21 cellular contexts compared by ENCODE assay signal in the genomic region with DNA sequence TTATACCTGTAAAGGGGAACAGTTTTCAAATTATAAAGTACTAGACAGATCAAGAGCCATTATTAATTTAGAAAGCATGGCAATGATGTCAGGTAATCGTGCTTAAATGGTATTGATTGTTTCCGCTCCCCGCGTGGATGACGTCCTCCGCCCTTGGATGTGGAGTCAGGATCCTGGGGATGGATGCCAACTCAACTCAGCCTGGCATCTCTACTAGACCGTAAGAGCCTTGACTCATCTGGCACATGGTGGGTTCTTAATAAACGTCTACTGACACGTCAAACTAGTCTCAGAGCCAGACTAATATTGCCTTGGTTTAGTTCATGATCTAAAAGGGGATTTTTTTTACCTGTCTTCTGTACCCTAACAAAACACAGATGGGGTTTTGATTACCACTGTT.
DNase-seq lines count a peak whose midpoint lies in the region; ATAC-seq and TF ChIP-seq lines count a peak whose summit lies in the region.
"Had no signal": no experiment of that assay in that cellular context is flagged by ENCODE, and none has a peak within 500 bp of the region (broad histone marks: within the 10 kb centered on the region; RNA-seq: fewer than 3 reads in every experiment).

No MANE protein-coding gene starts in this region.

- ATAC-seq in esophagus mucosa (peak; percentile 41), HG03108 (IDR thresholded peaks at IDR 0.05; ENCODE audit: unreplicated experiment) (no peak)
- ATAC-seq: A549; CD8-positive, alpha-beta T cell; HepG2 had no signal

- DNase-seq in NCI-H748 (lab: John Stamatoyannopoulos, UW; ENCODE audit: unreplicated experiment) (peak; percentile 22), NCI-H748 treated with DMSO at 0.1 percent for 48 hours (lab: John Stamatoyannopoulos, UW) (no peak), NCI-H446 (lab: John Stamatoyannopoulos, UW) (peak; percentile 84 to 85), retinal pigment epithelial cell (ENCODE audit: low read depth) (peak; percentile 63), cerebellum (ENCODE audit: low spot score) (no peak), mucosa of gallbladder (ENCODE audit: low spot score) (no peak)
- DNase-seq: Calu3; CD8-positive, alpha-beta T cell; KBM-7; NCI-H1436; NCI-H2081; NCI-H226; NCI-H526; OCI-M1; Right ventricle myocardium superior; SK-N-SH had no signal

- TF ChIP-seq CTCF in retinal pigment epithelial cell (conservative IDR thresholded peaks at IDR 0.05; ENCODE audit: low read depth, low read length): no peak

- H3K4me3 ChIP-seq in retinal pigment epithelial cell (ENCODE audit: low read length): no peak overlapping the region
- H3K4me3 ChIP-seq: A549; BLaER1 treated with 17β-estradiol and CSF1 and Interleukin-3, amounts not matched to agents 10 nM and 100 nM had no signal

Comparison
In these comparisons a context has a peak if more than half of its experiments do, and no peak if none do; other contexts are left out.
1. DNase-seq: peak in NCI-H748 (single experiment), NCI-H446 (2 of 2) and retinal pigment epithelial cell (single experiment); none in NCI-H748 treated with DMSO at 0.1 percent for 48 hours (single experiment), cerebellum (single experiment) and mucosa of gallbladder (single experiment).